ENCODE assay signal across 1 cellular context in genomic region chr10:22003111-22003963, GRCh38.
TF ChIP-seq lines count a peak whose summit lies in the region.

Gene DNAJC1, minus strand, starts transcription at chr10:22003730. Its CDS starts 296 bp downstream, at chr10:22003434.

TF ChIP-seq in HepG2, 621 proteins besides CTCF, POLR2A, EP300 and RAD21 (continued from another document and continues in another):
- no peak for TF ChIP-seq ZNF318 (CRISPR knock-in tag; IDR thresholded peaks at IDR 0.05)
- TF ChIP-seq ZNF224 (CRISPR knock-in tag; IDR thresholded peaks at IDR 0.05): no peak
- TF ChIP-seq TP53 (CRISPR knock-in tag; conservative IDR thresholded peaks at IDR 0.05): no peak
- TF ChIP-seq NR2C2 (CRISPR knock-in tag; IDR thresholded peaks at IDR 0.05; ENCODE audit: borderline replicate concordance): peak; percentile 34; the same call in 1 of the 2 replicates
- no peak for TF ChIP-seq SP1 (IDR thresholded peaks at IDR 0.05)
- TF ChIP-seq SP1 (CRISPR knock-in tag; IDR thresholded peaks at IDR 0.05): peak; percentile 83
- TF ChIP-seq POLR2AphosphoS5 (IDR thresholded peaks at IDR 0.05; ENCODE audit: low read depth, low read length): peak; percentile 62
- peak in 1 of 2 experiments; percentile 74; a peak in 2 of 4 replicates for TF ChIP-seq KLF16 (CRISPR knock-in tag; IDR thresholded peaks at IDR 0.05)
- no peak for TF ChIP-seq ZNF326 (CRISPR knock-in tag; IDR thresholded peaks at IDR 0.05; ENCODE audit: borderline replicate concordance)
- TF ChIP-seq MYNN (CRISPR knock-in tag; IDR thresholded peaks at IDR 0.05; ENCODE audit: low read depth): no peak
- peak; percentile 57; the same call in 1 of the 2 replicates for TF ChIP-seq REPIN1 (CRISPR knock-in tag; IDR thresholded peaks at IDR 0.05; ENCODE audit: borderline replicate concordance, low read depth)
- TF ChIP-seq ZNF484 (CRISPR knock-in tag; IDR thresholded peaks at IDR 0.05; ENCODE audit: borderline replicate concordance, low read depth): no peak
- no peak for TF ChIP-seq MED13 (CRISPR knock-in tag; IDR thresholded peaks at IDR 0.05)
- no peak for TF ChIP-seq GTF2F1 (IDR thresholded peaks at IDR 0.05; ENCODE audit: low read length)
- TF ChIP-seq ZFP91 (CRISPR knock-in tag; IDR thresholded peaks at IDR 0.05; ENCODE audit: borderline replicate concordance): peak; percentile 70; the same call in 1 of the 2 replicates
- TF ChIP-seq E2F1 (CRISPR knock-in tag; IDR thresholded peaks at IDR 0.05): peak; percentile 47; the same call in 1 of the 2 replicates
- TF ChIP-seq RBM39 (IDR thresholded peaks at IDR 0.05; ENCODE audit: low read depth, low read length, poor library complexity, severe bottlenecking): peak; percentile 36
- TF ChIP-seq TFDP2 (CRISPR knock-in tag; IDR thresholded peaks at IDR 0.05): peak; percentile 62
- 0 out of 2 replicates have a peak, but pooled peaks have one; percentile 50 for TF ChIP-seq E2F5 (CRISPR knock-in tag; conservative IDR thresholded peaks at IDR 0.05)
- TF ChIP-seq ATF1 (CRISPR knock-in tag; IDR thresholded peaks at IDR 0.05): peak; percentile 30; the same call in 1 of the 2 replicates
- no peak for TF ChIP-seq ZNF530 (CRISPR knock-in tag; IDR thresholded peaks at IDR 0.05; ENCODE audit: low read depth)
- 0 out of 2 replicates have a peak, but pooled peaks have one; percentile 26 for TF ChIP-seq STAT6 (CRISPR knock-in tag; IDR thresholded peaks at IDR 0.05; ENCODE audit: borderline replicate concordance)
- 0 out of 2 replicates have a peak, but pooled peaks have one; percentile 33 for TF ChIP-seq MNT (IDR thresholded peaks at IDR 0.05)
- TF ChIP-seq ZSCAN9 (CRISPR knock-in tag; IDR thresholded peaks at IDR 0.05; ENCODE audit: borderline replicate concordance): no peak; the same call in 1 of the 2 replicates
- peak; percentile 53; the same call in 1 of the 2 replicates for TF ChIP-seq ZKSCAN8 (CRISPR knock-in tag; IDR thresholded peaks at IDR 0.05; ENCODE audit: borderline replicate concordance)
- no peak for TF ChIP-seq CSRNP2 (CRISPR knock-in tag; conservative IDR thresholded peaks at IDR 0.05; ENCODE audit: low read depth)
- TF ChIP-seq UBTF (CRISPR knock-in tag; IDR thresholded peaks at IDR 0.05): peak; percentile 98
- no peak for TF ChIP-seq SNRNP70 (IDR thresholded peaks at IDR 0.05; ENCODE audit: low read depth, low read length)
- TF ChIP-seq TFE3 (CRISPR knock-in tag; IDR thresholded peaks at IDR 0.05): 0 out of 2 replicates have a peak, but pooled peaks have one; percentile 22
- peak; percentile 31; the same call in 1 of the 2 replicates for TF ChIP-seq ELF3 (CRISPR knock-in tag; IDR thresholded peaks at IDR 0.05)
